ENCODE assay signal across 1 cellular context in the genomic region with DNA sequence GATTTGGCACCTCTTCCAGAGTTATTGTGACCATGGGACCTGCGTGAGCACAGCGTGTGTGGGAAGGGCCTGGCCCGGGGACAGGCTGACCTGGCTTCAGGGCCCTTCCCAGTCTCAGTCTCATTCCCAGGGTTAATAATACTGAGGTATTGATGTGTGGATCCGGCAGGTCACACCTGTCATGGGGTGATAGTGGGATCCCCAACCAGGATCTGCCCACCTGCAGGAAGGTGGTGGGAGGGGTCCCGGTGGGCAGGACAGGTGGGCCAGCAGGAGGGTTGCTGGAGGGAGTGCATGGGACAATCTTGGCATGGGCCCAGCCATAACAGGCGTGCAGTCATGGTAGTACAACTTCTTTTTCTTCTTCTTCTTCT.
A peak's percentile ranks its signal among the peaks of the same experiment; 100 is the strongest.
TF ChIP-seq lines count a peak whose summit lies in the region.

No MANE protein-coding gene starts in this region.

TF ChIP-seq in HepG2, 621 proteins besides CTCF, POLR2A, EP300 and RAD21:
- TF ChIP-seq ZFX (CRISPR knock-in tag; IDR thresholded peaks at IDR 0.05; ENCODE audit: low read depth) = no peak
- peak; percentile 2 for TF ChIP-seq XRCC5 (optimal IDR thresholded peaks at IDR 0.05; ENCODE audit: low read length)
